ENCODE assay signal across 8 cellular contexts in the genomic region with DNA sequence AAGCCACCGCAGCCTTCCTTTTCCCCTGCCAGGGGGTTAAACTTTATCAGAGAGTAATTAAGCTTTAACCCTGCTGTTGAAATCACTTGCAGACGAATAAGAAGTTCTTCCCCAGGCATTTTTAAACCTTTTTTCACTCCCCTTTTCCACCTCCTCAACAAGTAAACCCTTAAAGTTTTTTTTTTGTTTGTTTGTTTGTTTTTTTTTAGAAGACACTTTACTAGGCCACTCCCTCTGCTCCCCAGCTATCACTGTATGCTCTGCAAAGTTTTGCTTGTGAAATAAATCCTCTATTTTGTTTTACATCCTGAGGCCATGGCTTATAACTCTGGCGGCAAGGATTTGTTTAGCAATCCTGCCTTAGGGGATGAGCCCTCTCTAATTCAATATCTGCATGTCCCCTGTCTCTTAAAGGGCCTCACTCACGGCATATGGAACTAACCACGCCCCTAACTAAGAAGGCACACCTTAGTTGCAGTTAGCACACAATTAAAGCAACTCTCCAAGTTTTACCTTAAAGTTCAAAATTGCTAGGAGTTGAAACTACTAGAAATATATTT.
DNase-seq lines count a peak whose midpoint lies in the region; ATAC-seq and TF ChIP-seq lines count a peak whose summit lies in the region.

No MANE protein-coding gene starts in this region.

- DNase-seq in ELF-1 (ENCODE audit: low read depth, low spot score) (peak; percentile 35), cardiac fibroblast (ENCODE audit: low read depth in 2 of 2) (peak; percentile 6 to 18), NCI-H1417 (lab: John Stamatoyannopoulos, UW) (no peak), activated T-cell treated with anti-CD3 and anti-CD28 coated beads for 4 hours (no peak)
- no peak for DNase-seq in activated CD4-positive, alpha-beta memory T cell treated with anti-CD3 and anti-CD28 coated beads for 36 hours

- TF ChIP-seq CTCF in cardiac fibroblast (IDR thresholded peaks at IDR 0.05; ENCODE audit: low read depth, low read length), result no peak

- ATAC-seq in HG03521 (IDR thresholded peaks at IDR 0.05; ENCODE audit: unreplicated experiment) (peak; percentile 43), HG02571 (IDR thresholded peaks at IDR 0.05; ENCODE audit: unreplicated experiment) (no peak)

- H3K27ac Mint-ChIP-seq in activated CD4-positive, alpha-beta memory T cell treated with anti-CD3 and anti-CD28 coated beads for 36 hours, result no peak overlapping the region

- H3K4me3 Mint-ChIP-seq in activated CD4-positive, alpha-beta memory T cell treated with anti-CD3 and anti-CD28 coated beads for 36 hours, result no peak overlapping the region

- peaks cover 1% of the 10 kb centered on the region for H3K27me3 Mint-ChIP-seq in activated CD4-positive, alpha-beta memory T cell treated with anti-CD3 and anti-CD28 coated beads for 36 hours

- H3K4me1 ChIP-seq in mesodermal cell (ENCODE audit: control insufficient read depth, insufficient read depth, low read length, poor library complexity, severe bottlenecking), result no peaks in the 10 kb centered on the region

- no peak overlapping the region for H3K27ac ChIP-seq in mesodermal cell (ENCODE audit: low read depth, low read length, severe bottlenecking)

- CTCF ChIA-PET in activated CD4-positive, alpha-beta memory T cell treated with anti-CD3 and anti-CD28 coated beads for 36 hours (lab: Charles Lee), result no interaction called here

- H3K36me3 Mint-ChIP-seq in activated CD4-positive, alpha-beta memory T cell treated with anti-CD3 and anti-CD28 coated beads for 36 hours, result no peaks in the 10 kb centered on the region

- intact Hi-C loops in activated CD4-positive, alpha-beta memory T cell treated with anti-CD3 and anti-CD28 coated beads for 36 hours (cut with micrococcal nuclease), result no loop called here

- H3K36me3 ChIP-seq in mesodermal cell (ENCODE audit: control insufficient read depth, insufficient read depth, low read length), result no peaks in the 10 kb centered on the region

- no peaks in the 10 kb centered on the region for H3K9me3 ChIP-seq in mesodermal cell (ENCODE audit: control insufficient read depth, low read length)

- 33 to 83% methylated on average over 1 of the region's 5 CpGs for WGBS in mesodermal cell (ENCODE audit: insufficient coverage in 2 of 2), 2 experiments

- H3K4me3 ChIP-seq in cardiac fibroblast (replicated peaks in 1 of 2; ENCODE audit: low read depth in 2 of 2, low read length in 2 of 2) (peak overlapping the region; percentile 54 to 61), mesodermal cell (ENCODE audit: extremely low read depth, insufficient read depth, low read length, poor library complexity, severe bottlenecking) (peak overlapping the region; percentile 18)

- POLR2A ChIA-PET in activated CD4-positive, alpha-beta memory T cell treated with anti-CD3 and anti-CD28 coated beads for 36 hours (lab: Charles Lee), result no interaction called here

- H3K4me1 Mint-ChIP-seq in activated CD4-positive, alpha-beta memory T cell treated with anti-CD3 and anti-CD28 coated beads for 36 hours (ENCODE audit: low read depth), result no peaks in the 10 kb centered on the region

- H3K9me3 Mint-ChIP-seq in activated CD4-positive, alpha-beta memory T cell treated with anti-CD3 and anti-CD28 coated beads for 36 hours, result no peaks in the 10 kb centered on the region

Comparison
In these comparisons a context has a peak if more than half of its experiments do, and no peak if none do; other contexts are left out.
1. DNase-seq: peak in ELF-1 (single experiment) and cardiac fibroblast (2 of 2); none in activated CD4-positive, alpha-beta memory T cell treated with anti-CD3 and anti-CD28 coated beads for 36 hours (single experiment), NCI-H1417 (0 of 3) and activated T-cell treated with anti-CD3 and anti-CD28 coated beads for 4 hours (single experiment).